Comparison of ENCODE assay signal across 25 cellular contexts in the genomic region with DNA sequence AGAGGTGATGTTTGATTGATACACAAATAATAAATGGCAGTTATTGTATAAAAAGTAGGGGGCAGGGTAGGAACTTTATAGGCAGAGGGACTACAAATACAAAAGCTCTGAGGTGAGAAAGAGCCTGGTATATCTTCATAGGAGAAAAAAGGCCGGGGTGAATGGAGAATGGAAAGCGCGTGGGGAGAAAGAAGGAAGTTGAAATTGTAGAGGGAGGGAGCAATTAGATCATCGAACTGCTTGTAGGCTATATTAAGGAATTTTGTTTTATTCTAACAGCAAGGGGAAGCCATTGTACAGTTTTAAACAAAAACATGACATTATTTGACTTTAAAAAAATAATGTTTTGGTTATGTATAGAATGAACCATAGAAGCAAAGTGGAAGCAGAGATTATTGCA.
"Had no signal": no experiment of that assay in that cellular context is flagged by ENCODE, and none has a peak within 500 bp of the region (broad histone marks: within the 10 kb centered on the region; RNA-seq: fewer than 3 reads in every experiment).

No MANE protein-coding gene starts in this region.

- DNase-seq: dermis blood vessel endothelial cell; effector memory CD4-positive, alpha-beta T cell; esophagus squamous epithelium; foreskin melanocyte; glutamatergic neuron; heart right ventricle; hippocampal formation; left cardiac atrium; left lung; mesenchymal stem cell; mucosa of descending colon; naive B cell; pancreas; right lobe of liver; small intestine; stimulated activated CD4-positive, alpha-beta T cell treated with anti-CD3 and anti-CD28 coated beads, Interleukin-15, amount 100 ng/mL, for 24 hours; stimulated activated CD4-positive, alpha-beta T cell treated with anti-CD3 and anti-CD28 coated beads, Interleukin-2, amount 100 ng/mL, for 48 hours; stimulated activated CD8-positive, alpha-beta memory T cell treated with anti-CD3 and anti-CD28 coated beads, Interleukin-4, amount 100 ng/mL, for 48 hours; stimulated activated naive CD4-positive, alpha-beta T cell; stimulated activated naive CD8-positive, alpha-beta T cell treated with anti-CD3 and anti-CD28 coated beads, Interleukin-15, amount 100 ng/mL, for 72 hours; transverse colon had no signal

- H3K4me3 Mint-ChIP-seq: mesothelial cell of epicardium; naive B cell; natural killer cell treated with Interleukin-12 subunit alpha and Interleukin-12 subunit beta and Interleukin-15 and Interleukin-18, amount 100 ng/mL, for 72 hours; neural crest cell; stimulated activated naive CD8-positive, alpha-beta T cell treated with anti-CD3 and anti-CD28 coated beads, Interleukin-15, amount 100 ng/mL, for 72 hours had no signal

- H3K36me3 Mint-ChIP-seq: mesothelial cell of epicardium; naive B cell; natural killer cell treated with Interleukin-12 subunit alpha and Interleukin-12 subunit beta and Interleukin-15 and Interleukin-18, amount 100 ng/mL, for 72 hours had no signal

- H3K4me1 Mint-ChIP-seq: mesothelial cell of epicardium; naive B cell; neural crest cell; stimulated activated naive CD8-positive, alpha-beta T cell treated with anti-CD3 and anti-CD28 coated beads, Interleukin-15, amount 100 ng/mL, for 72 hours had no signal

- H3K27ac Mint-ChIP-seq: mesothelial cell of epicardium; naive B cell; natural killer cell treated with Interleukin-12 subunit alpha and Interleukin-12 subunit beta and Interleukin-15 and Interleukin-18, amount 100 ng/mL, for 72 hours; progenitor cell of endocrine pancreas; stimulated activated naive CD8-positive, alpha-beta T cell treated with anti-CD3 and anti-CD28 coated beads, Interleukin-15, amount 100 ng/mL, for 72 hours had no signal

- H3K27me3 Mint-ChIP-seq: naive B cell had no signal

- H3K9me3 Mint-ChIP-seq: natural killer cell treated with Interleukin-12 subunit alpha and Interleukin-12 subunit beta and Interleukin-15 and Interleukin-18, amount 100 ng/mL, for 72 hours; neural crest cell; stimulated activated naive CD8-positive, alpha-beta T cell treated with anti-CD3 and anti-CD28 coated beads, Interleukin-15, amount 100 ng/mL, for 72 hours had no signal
